In genomic region chr1:222970040-222970439, GRCh38 we compare ENCODE assay signal across 23 cellular contexts.
DNase-seq lines count a peak whose midpoint lies in the region; FAIRE-seq and TF ChIP-seq lines count a peak whose summit lies in the region.
"Had no signal": no experiment of that assay in that cellular context is flagged by ENCODE, and none has a peak within 500 bp of the region (broad histone marks: within the 10 kb centered on the region; RNA-seq: fewer than 3 reads in every experiment).

No MANE protein-coding gene starts in this region.

- H3K36me3 ChIP-seq in endocrine pancreas (ENCODE audit: control insufficient read depth, insufficient read depth, low read length) (no peaks in the 10 kb centered on the region), mesenchymal stem cell (ENCODE audit: control insufficient read depth in 1 of 2, insufficient read depth in 2 of 2, low read depth in 1 of 2, low read length in 2 of 2) (no peaks in the 10 kb centered on the region)
- H3K36me3 ChIP-seq: BLaER1 treated with 17β-estradiol and CSF1 and Interleukin-3, amounts not matched to agents 10 nM and 100 nM; MG63 had no signal

- no peak overlapping the region for H3K9ac ChIP-seq in endocrine pancreas (ENCODE audit: control insufficient read depth, insufficient read depth, low read length)
- no peak overlapping the region for H3K9ac ChIP-seq in mesenchymal stem cell (ENCODE audit: low read length)
- H3K9ac ChIP-seq: BLaER1 treated with 17β-estradiol and CSF1 and Interleukin-3, amounts not matched to agents 10 nM and 100 nM had no signal

- DNase-seq in GM19239 (ENCODE audit: insufficient read length, low spot score) (no peak), NCI-H2171 treated with DMSO at 0.1 percent for 48 hours (lab: John Stamatoyannopoulos, UW) (peak; percentile 54), neural crest cell (ENCODE audit: low read depth, low spot score) (no peak), DMS53 (lab: John Stamatoyannopoulos, UW) (no peak), mesenchymal stem cell (no peak)
- DNase-seq in activated naive CD8-positive, alpha-beta T cell treated with anti-CD3 and anti-CD28 coated beads for 36 hours = no peak
- DNase-seq: Calu3; CD8-positive, alpha-beta T cell; GOT3; Kasumi-1; MG63; NCI-H1092; NCI-H187 treated with DMSO at 0.1 percent for 48 hours; NCI-H510A; NCI-H774; PC-3; RPMI8226; SHP77 treated with DMSO at 0.1 percent for 48 hours had no signal

- H2BK12ac ChIP-seq in mesenchymal stem cell (ENCODE audit: low read length in 2 of 2) = no peak overlapping the region

- no peak overlapping the region for H4K8ac ChIP-seq in mesenchymal stem cell (ENCODE audit: low read length)

- H3K23ac ChIP-seq in mesenchymal stem cell (ENCODE audit: low read length in 2 of 2) = no peak overlapping the region

- no peaks in the 10 kb centered on the region for H3K79me1 ChIP-seq in mesenchymal stem cell (replicated peaks; ENCODE audit: low read length, poor library complexity, severe bottlenecking)

- no peak overlapping the region for H2BK120ac ChIP-seq in mesenchymal stem cell (ENCODE audit: low read depth, low read length)

- H3K4ac ChIP-seq in mesenchymal stem cell (ENCODE audit: low read depth in 1 of 2, low read length in 2 of 2) = no peak overlapping the region

- H3K27me3 ChIP-seq in endocrine pancreas (ENCODE audit: control insufficient read depth, insufficient read depth, low read length) (no peaks in the 10 kb centered on the region), mesenchymal stem cell (ENCODE audit: control insufficient read depth in 1 of 2, insufficient read depth in 1 of 2, low read length in 2 of 2) (no peaks in the 10 kb centered on the region)
- H3K27me3 ChIP-seq: BLaER1 treated with 17β-estradiol and CSF1 and Interleukin-3, amounts not matched to agents 10 nM and 100 nM; MG63 had no signal

- no peaks in the 10 kb centered on the region for H3K9me3 ChIP-seq in endocrine pancreas (ENCODE audit: control insufficient read depth, low read length)
- H3K9me3 ChIP-seq in mesenchymal stem cell (ENCODE audit: control insufficient read depth, low read length) = no peaks in the 10 kb centered on the region
- H3K9me3 ChIP-seq: A549; BLaER1 treated with 17β-estradiol and CSF1 and Interleukin-3, amounts not matched to agents 10 nM and 100 nM; MG63 had no signal

- peak; percentile 23 for FAIRE-seq in GM19239 (lab: Jason Lieb, UNC)
- FAIRE-seq: A549, GM12892, GM18507 had no signal

- H2BK5ac ChIP-seq in mesenchymal stem cell (ENCODE audit: low read depth, low read length, poor library complexity, severe bottlenecking) = no peak overlapping the region

- no peak overlapping the region for H2AFZ ChIP-seq in mesenchymal stem cell (ENCODE audit: low read depth, low read length)

- no peak overlapping the region for H2AK5ac ChIP-seq in mesenchymal stem cell (ENCODE audit: low read length, severe bottlenecking)

- WGBS in mesenchymal stem cell = 90% methylated on average over 6 of the region's 8 CpGs

- H3K27ac ChIP-seq in mesenchymal stem cell (ENCODE audit: low read length, poor library complexity, severe bottlenecking) = no peak overlapping the region
- H3K27ac ChIP-seq: A549; BLaER1 treated with 17β-estradiol and CSF1 and Interleukin-3, amounts not matched to agents 10 nM and 100 nM had no signal

- no peak for TF ChIP-seq CTCF in neural crest cell (conservative IDR thresholded peaks at IDR 0.05)

- H3K14ac ChIP-seq in mesenchymal stem cell (ENCODE audit: low read length in 2 of 2) = no peak overlapping the region

- H4K91ac ChIP-seq in mesenchymal stem cell (ENCODE audit: low read length) = no peak overlapping the region

- H3K4me1 ChIP-seq in endocrine pancreas (ENCODE audit: control insufficient read depth, insufficient read depth, low read length) = no peaks in the 10 kb centered on the region
- peaks cover 2% of the 10 kb centered on the region for H3K4me1 ChIP-seq in mesenchymal stem cell (ENCODE audit: control insufficient read depth, insufficient read depth, low read depth, low read length)
- H3K4me1 ChIP-seq: A549 had no signal

- H3K27ac Mint-ChIP-seq in neural crest cell (ENCODE audit: unreplicated experiment) = peak overlapping the region; percentile 10
- H3K27ac Mint-ChIP-seq in activated naive CD8-positive, alpha-beta T cell treated with anti-CD3 and anti-CD28 coated beads for 36 hours = no peak overlapping the region
- H3K27ac Mint-ChIP-seq: CD8-positive, alpha-beta T cell had no signal

- no peaks in the 10 kb centered on the region for H3K9me3 Mint-ChIP-seq in neural crest cell
- no peaks in the 10 kb centered on the region for H3K9me3 Mint-ChIP-seq in activated naive CD8-positive, alpha-beta T cell treated with anti-CD3 and anti-CD28 coated beads for 36 hours
- H3K9me3 Mint-ChIP-seq: CD8-positive, alpha-beta T cell had no signal

- no peaks in the 10 kb centered on the region for H3K27me3 Mint-ChIP-seq in neural crest cell (ENCODE audit: low read depth)
- no peaks in the 10 kb centered on the region for H3K27me3 Mint-ChIP-seq in activated naive CD8-positive, alpha-beta T cell treated with anti-CD3 and anti-CD28 coated beads for 36 hours

- H3K4me3 Mint-ChIP-seq in neural crest cell = peak overlapping the region; percentile 7
- H3K4me3 Mint-ChIP-seq in activated naive CD8-positive, alpha-beta T cell treated with anti-CD3 and anti-CD28 coated beads for 36 hours = no peak overlapping the region
- H3K4me3 Mint-ChIP-seq: CD8-positive, alpha-beta T cell had no signal

- H3K4me1 Mint-ChIP-seq in neural crest cell = peaks cover 41% of the 10 kb centered on the region
- H3K4me1 Mint-ChIP-seq in activated naive CD8-positive, alpha-beta T cell treated with anti-CD3 and anti-CD28 coated beads for 36 hours = no peaks in the 10 kb centered on the region

- H3K18ac ChIP-seq in mesenchymal stem cell (ENCODE audit: low read depth in 1 of 2, low read length in 2 of 2) = no peak overlapping the region

- no peak overlapping the region for H3K4me2 ChIP-seq in mesenchymal stem cell (ENCODE audit: low read length, poor library complexity, severe bottlenecking)
- H3K4me2 ChIP-seq: A549; BLaER1 treated with 17β-estradiol and CSF1 and Interleukin-3, amounts not matched to agents 10 nM and 100 nM had no signal

- H3K4me3 ChIP-seq in endocrine pancreas (ENCODE audit: control insufficient read depth, insufficient read depth, low read length) = peak overlapping the region; percentile 49
- H3K4me3 ChIP-seq in mesenchymal stem cell (ENCODE audit: insufficient read depth in 1 of 2, low read depth in 1 of 2, low read length in 2 of 2) = no peak overlapping the region
- H3K4me3 ChIP-seq: A549; BLaER1 treated with 17β-estradiol and CSF1 and Interleukin-3, amounts not matched to agents 10 nM and 100 nM; MG63 had no signal

- no peak overlapping the region for H2BK15ac ChIP-seq in mesenchymal stem cell (ENCODE audit: low read depth, poor library complexity, severe bottlenecking)

- H3K36me3 Mint-ChIP-seq in neural crest cell (ENCODE audit: low read depth) = no peaks in the 10 kb centered on the region
- H3K36me3 Mint-ChIP-seq in activated naive CD8-positive, alpha-beta T cell treated with anti-CD3 and anti-CD28 coated beads for 36 hours = no peaks in the 10 kb centered on the region
- H3K36me3 Mint-ChIP-seq: CD8-positive, alpha-beta T cell had no signal
